ENCODE assay signal across 8 cellular contexts in genomic region chr14:21454843-21455550, GRCh38.
A peak's percentile ranks its signal among the peaks of the same experiment; 100 is the strongest.
DNase-seq lines count a peak whose midpoint lies in the region; TF ChIP-seq lines count a peak whose summit lies in the region.

No MANE protein-coding gene starts in this region.

- no peaks in the 10 kb centered on the region for H3K27me3 ChIP-seq in neutrophil

- peak overlapping the region; percentile 89 for H3K27ac ChIP-seq in RWPE1
- peak overlapping the region; percentile 92 for H3K27ac ChIP-seq in epithelial cell of prostate
- H3K27ac ChIP-seq in neutrophil, result peak overlapping the region; percentile 91

- peak overlapping the region; percentile 89 to 91 for H3K4me3 ChIP-seq in neutrophil (ENCODE audit: low read depth in 1 of 2, low read length in 1 of 2)

- H3K36me3 ChIP-seq in neutrophil, result peaks cover 4% of the 10 kb centered on the region

- TF ChIP-seq CTCF in RWPE1 (conservative IDR thresholded peaks at IDR 0.05; ENCODE audit: low read depth) (no peak), neutrophil (IDR thresholded peaks at IDR 0.05) (no peak)

- H3K4me1 ChIP-seq in neutrophil (ENCODE audit: control insufficient read depth in 1 of 2, insufficient read depth in 1 of 2, low read depth in 1 of 2, low read length in 1 of 2), result peaks cover 15 to 22% of the 10 kb centered on the region in 2 experiments

- H3K9me3 ChIP-seq in neutrophil, result no peaks in the 10 kb centered on the region

- DNase-seq in NCI-H2107 (lab: John Stamatoyannopoulos, UW), result peak; percentile 4
- DNase-seq in NCI-H2107 treated with DMSO at 0.1 percent for 48 hours (lab: John Stamatoyannopoulos, UW; ENCODE audit: unreplicated experiment), result no peak
- DNase-seq in RWPE1 (ENCODE audit: low spot score), result peak; percentile 16
- DNase-seq in epithelial cell of prostate (ENCODE audit: low read depth, low spot score), result no peak
- DNase-seq in 8988T, result no peak
- DNase-seq in NCI-H1694 treated with DMSO at 0.1 percent for 48 hours (lab: John Stamatoyannopoulos, UW), result no peak
- no peak for DNase-seq in NCI-H345 treated with DMSO at 0.1 percent for 48 hours (lab: John Stamatoyannopoulos, UW; ENCODE audit: unreplicated experiment)

- POLR2A ChIA-PET in RWPE1 (lab: Yijun Ruan, JAX; ENCODE audit: low non-redundant PET), result interaction anchor here (0.7 to 1.0 kb wide), 2 partner anchors 8 to 43 kb away, joined by 3 read pairs; no protein-coding TSS in a partner anchor

- CTCF ChIA-PET in RWPE1 (lab: Yijun Ruan, JAX), result interaction anchor here (0.6 to 2.2 kb wide), 2 partner anchors 9 to 18 kb away, joined by 3 to 7 read pairs; no protein-coding TSS in a partner anchor

Comparison
In these comparisons a context has a peak if more than half of its experiments do, and no peak if none do; other contexts are left out.
1. DNase-seq: peak in NCI-H2107 (single experiment) and RWPE1 (single experiment); none in NCI-H2107 treated with DMSO at 0.1 percent for 48 hours (single experiment), epithelial cell of prostate (single experiment), 8988T (single experiment), NCI-H1694 treated with DMSO at 0.1 percent for 48 hours (single experiment) and NCI-H345 treated with DMSO at 0.1 percent for 48 hours (single experiment).
2. Peak in every context shown above with its lines, with median percentiles within 50 percentile points of each other: H3K27ac ChIP-seq.